In genomic region chr19:3573858-3574637, GRCh38 we compare ENCODE assay signal across 1 cellular context.
TF ChIP-seq lines count a peak whose summit lies in the region.

No MANE protein-coding gene starts in this region.

TF ChIP-seq in HepG2, 621 proteins besides CTCF, POLR2A, EP300 and RAD21 (continued from another document):
- no peak for TF ChIP-seq ETV5 (CRISPR knock-in tag; IDR thresholded peaks at IDR 0.05; ENCODE audit: borderline replicate concordance)
- TF ChIP-seq YEATS4 (CRISPR knock-in tag; IDR thresholded peaks at IDR 0.05; ENCODE audit: borderline replicate concordance): 0 out of 2 replicates have a peak, but pooled peaks have one; percentile 37
- peak; percentile 42; the same call in 1 of the 2 replicates for TF ChIP-seq ZBTB33 (CRISPR knock-in tag; IDR thresholded peaks at IDR 0.05)
- TF ChIP-seq, protein P1, sequence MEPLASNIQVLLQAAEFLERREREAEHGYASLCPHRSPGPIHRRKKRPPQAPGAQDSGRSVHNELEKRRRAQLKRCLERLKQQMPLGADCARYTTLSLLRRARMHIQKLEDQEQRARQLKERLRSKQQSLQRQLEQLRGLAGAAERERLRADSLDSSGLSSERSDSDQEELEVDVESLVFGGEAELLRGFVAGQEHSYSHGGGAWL (CRISPR knock-in tag; IDR thresholded peaks at IDR 0.05): no peak
- no peak for TF ChIP-seq TOPORS (CRISPR knock-in tag; IDR thresholded peaks at IDR 0.05)
- no peak for TF ChIP-seq SOX13 (IDR thresholded peaks at IDR 0.05)
- no peak for TF ChIP-seq SOX13 (CRISPR knock-in tag; conservative IDR thresholded peaks at IDR 0.05 in 1 of 2, IDR thresholded peaks at IDR 0.05 in 1 of 2)
- TF ChIP-seq KLF11 (CRISPR knock-in tag; IDR thresholded peaks at IDR 0.05): no peak
- TF ChIP-seq NFYC (CRISPR knock-in tag; IDR thresholded peaks at IDR 0.05): no peak
